2 cellular contexts compared by ENCODE assay signal in the genomic region with DNA sequence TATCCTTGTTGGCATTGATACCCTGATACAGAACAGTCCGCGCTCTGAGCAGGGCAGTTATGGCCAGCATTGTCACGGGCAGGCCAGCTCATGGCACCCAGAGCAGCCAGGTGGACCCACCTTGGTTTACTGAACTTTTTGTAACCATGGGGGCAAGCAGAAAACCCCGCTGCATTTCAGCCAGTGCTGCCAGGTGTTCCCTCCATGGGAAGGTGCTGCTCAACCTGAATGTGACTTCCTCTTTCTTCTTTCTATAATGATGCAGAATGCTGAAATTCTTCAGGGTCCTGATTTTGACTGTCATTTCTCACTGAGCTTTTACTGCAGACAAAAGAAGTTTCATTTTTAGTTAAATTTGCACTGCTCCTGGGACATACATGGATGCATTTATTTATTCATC.
TF ChIP-seq lines count a peak whose summit lies in the region.

No MANE protein-coding gene starts in this region.

TF ChIP-seq in GM12891, 5 proteins besides CTCF, POLR2A, EP300 and RAD21:
- TF ChIP-seq POU2F2 (IDR thresholded peaks at IDR 0.05; ENCODE audit: low read depth, low read length): no peak
- peak; percentile 82 for TF ChIP-seq SPI1 (IDR thresholded peaks at IDR 0.05; ENCODE audit: low read depth, low read length)

TF ChIP-seq in GM12878, 131 proteins besides CTCF, POLR2A, EP300 and RAD21:
- TF ChIP-seq ZNF274 (IDR thresholded peaks at IDR 0.05; ENCODE audit: insufficient read depth, insufficient read length): no peak
- TF ChIP-seq CREB1 (IDR thresholded peaks at IDR 0.05; ENCODE audit: low read depth): no peak
- TF ChIP-seq CREM (IDR thresholded peaks at IDR 0.05; ENCODE audit: low read depth): no peak
- TF ChIP-seq BRCA1 (IDR thresholded peaks at IDR 0.05; ENCODE audit: low read depth, low read length): no peak
- TF ChIP-seq TARDBP (IDR thresholded peaks at IDR 0.05; ENCODE audit: borderline replicate concordance): no peak
- peak; percentile 54; the same call in 1 of the 2 replicates for TF ChIP-seq SPI1 (IDR thresholded peaks at IDR 0.05; ENCODE audit: borderline replicate concordance, insufficient read depth, low read depth, low read length)
- no peak for TF ChIP-seq KAT2A (conservative IDR thresholded peaks at IDR 0.05; ENCODE audit: control insufficient read depth, low read depth, low read length)
- TF ChIP-seq ZNF24 (IDR thresholded peaks at IDR 0.05): no peak
- no peak for TF ChIP-seq CHD4 (IDR thresholded peaks at IDR 0.05)
